ENCODE assay signal across 16 cellular contexts in genomic region chrX:5823861-5824260, GRCh38.
"Had no signal": no experiment of that assay in that cellular context is flagged by ENCODE, and none has a peak within 500 bp of the region (broad histone marks: within the 10 kb centered on the region; RNA-seq: fewer than 3 reads in every experiment).

No MANE protein-coding gene starts in this region.

- DNase-seq: activated CD4-positive, alpha-beta T cell treated with anti-CD3 and anti-CD28 coated beads, Interleukin-2, amount 10 ng/mL, durations not matched to agents 7 days and 5 days; activated CD4-positive, CD25-positive, alpha-beta regulatory T cell treated with anti-CD3 and anti-CD28 coated beads, Interleukin-2, amount 50 U/mL, for 72 hours; activated CD8-positive, alpha-beta T cell treated with anti-CD3 and anti-CD28 coated beads, Interleukin-2, amount 10 ng/mL, durations not matched to agents 7 days and 5 days; activated gamma-delta T cell; activated naive CD4-positive, alpha-beta T cell treated with anti-CD3 and anti-CD28 coated beads, Interleukin-2, amount 50 U/mL, for 16 hours; activated naive CD8-positive, alpha-beta T cell treated with anti-CD3 and anti-CD28 coated beads, Interleukin-2, amount 50 U/mL, for 24 hours; foreskin fibroblast; immature natural killer cell; kidney glomerular epithelial cell; left ventricle myocardium inferior; naive B cell; sigmoid colon; stimulated activated CD4-positive, alpha-beta T cell treated with anti-CD3 and anti-CD28 coated beads, Interleukin-2, amount 100 ng/mL, for 48 hours; stimulated activated naive CD8-positive, alpha-beta T cell treated with anti-CD3 and anti-CD28 coated beads, Interleukin-15, Interleukin-2, amounts not matched to agents 100 U/mL and 50 U/mL, for 24 hours; upper lobe of left lung had no signal

- H3K4me3 ChIP-seq: left ventricle myocardium inferior, sigmoid colon, upper lobe of left lung had no signal

- H3K27me3 ChIP-seq: sigmoid colon, upper lobe of left lung had no signal

- H3K9me3 ChIP-seq: left ventricle myocardium inferior, sigmoid colon, upper lobe of left lung had no signal

- H3K4me1 ChIP-seq: left ventricle myocardium inferior, sigmoid colon, upper lobe of left lung had no signal

- H3K27ac ChIP-seq: left ventricle myocardium inferior, sigmoid colon, upper lobe of left lung, VCaP had no signal

- H3K36me3 ChIP-seq: left ventricle myocardium inferior, sigmoid colon, upper lobe of left lung had no signal
